14 cellular contexts compared by ENCODE assay signal in genomic region chr16:2834968-2835367, GRCh38. TPM values are rescaled to one million over a fixed set of nuclear protein-coding genes. Genes with fewer than 3 reads are reported as not detected.
"Had no signal": no experiment of that assay in that cellular context is flagged by ENCODE, and none has a peak within 500 bp of the region (broad histone marks: within the 10 kb centered on the region; RNA-seq: fewer than 3 reads in every experiment).

No MANE protein-coding gene starts in this region.

- FAIRE-seq: endometrium had no signal

- H3K36me3 Mint-ChIP-seq: activated naive CD4-positive, alpha-beta T cell treated with anti-CD3 and anti-CD28 coated beads, Interleukin-2, amount 10 ng/mL, durations not matched to agents 7 days and 5 days had no signal

- H3K9me3 ChIP-seq: adrenal gland, esophagus squamous epithelium, transverse colon had no signal

- H3K9me3 Mint-ChIP-seq: activated CD4-positive, alpha-beta T cell treated with anti-CD3 and anti-CD28 coated beads, Interleukin-2, amount 10 ng/mL, durations not matched to agents 7 days and 5 days; activated naive CD4-positive, alpha-beta T cell treated with anti-CD3 and anti-CD28 coated beads, Interleukin-2, amount 10 ng/mL, durations not matched to agents 7 days and 5 days; activated T-helper 2 cell treated with anti-CD3 and anti-CD28 coated beads, Interferon-gamma antibody, Interleukin-2, Interleukin-4, amounts not matched to agents 10 μg/mL and 5 μg/mL and 100 μg/mL, durations not matched to agents 14 hours and 24 hours and 36 hours had no signal

- DNase-seq: activated CD4-positive, alpha-beta T cell treated with anti-CD3 and anti-CD28 coated beads, Interleukin-2, amount 10 ng/mL, durations not matched to agents 7 days and 5 days; activated CD4-positive, CD25-positive, alpha-beta regulatory T cell; activated CD8-positive, alpha-beta memory T cell treated with anti-CD3 and anti-CD28 coated beads for 24 hours; activated naive CD4-positive, alpha-beta T cell treated with anti-CD3 and anti-CD28 coated beads, Interleukin-2, amount 10 ng/mL, durations not matched to agents 7 days and 5 days; adrenal gland; esophagus squamous epithelium had no signal

- H3K4me3 Mint-ChIP-seq: activated CD4-positive, alpha-beta T cell treated with anti-CD3 and anti-CD28 coated beads, Interleukin-2, amount 10 ng/mL, durations not matched to agents 7 days and 5 days; activated naive CD4-positive, alpha-beta T cell treated with anti-CD3 and anti-CD28 coated beads, Interleukin-2, amount 10 ng/mL, durations not matched to agents 7 days and 5 days had no signal

- H3K4me1 ChIP-seq: adrenal gland had no signal

- H3K27ac Mint-ChIP-seq: activated naive CD4-positive, alpha-beta T cell treated with anti-CD3 and anti-CD28 coated beads, Interleukin-2, amount 10 ng/mL, durations not matched to agents 7 days and 5 days; activated T-helper 2 cell treated with anti-CD3 and anti-CD28 coated beads, Interferon-gamma antibody, Interleukin-2, Interleukin-4, amounts not matched to agents 10 μg/mL and 5 μg/mL and 100 μg/mL, durations not matched to agents 14 hours and 24 hours and 36 hours had no signal

- H3K27ac ChIP-seq: adrenal gland, dorsolateral prefrontal cortex had no signal

- H3K36me3 ChIP-seq: adrenal gland, esophagus squamous epithelium, transverse colon had no signal

- H3K4me3 ChIP-seq: adrenal gland, dorsolateral prefrontal cortex, skin epidermis, transverse colon had no signal

RNA-seq across cellular contexts. Expression of gene ZG16B, which starts 4.9 kb away (rescaled TPM):
- total RNA-seq: lung microvascular endothelial cell had no signal
- polyA plus RNA-seq: neural cell had no signal

RNA-seq across cellular contexts. Expression of gene PRSS21, which starts 17.9 kb away (rescaled TPM):
- polyA plus RNA-seq: neural cell had no signal

RNA-seq across cellular contexts. Expression of gene PRSS22, which starts 23.0 kb away (rescaled TPM):
- total RNA-seq: activated CD4-positive, alpha-beta T cell treated with anti-CD3 and anti-CD28 coated beads, Interleukin-2, amount 10 ng/mL, durations not matched to agents 7 days and 5 days; activated T-helper 2 cell treated with anti-CD3 and anti-CD28 coated beads, Interferon-gamma antibody, Interleukin-2, Interleukin-4, amounts not matched to agents 10 μg/mL and 5 μg/mL and 100 μg/mL, durations not matched to agents 14 hours and 24 hours and 36 hours; lung microvascular endothelial cell; T-helper 2 cell treated with Interferon-gamma antibody and Interleukin-4, amounts not matched to agents 100 ng/mL and 5 ng/mL, for 36 hours had no signal
- polyA plus RNA-seq: neural cell had no signal

RNA-seq across cellular contexts. Expression of gene PRSS41, which starts 36.7 kb away (rescaled TPM):
- total RNA-seq: activated CD4-positive, alpha-beta T cell treated with anti-CD3 and anti-CD28 coated beads, Interleukin-2, amount 10 ng/mL, durations not matched to agents 7 days and 5 days; activated T-helper 2 cell treated with anti-CD3 and anti-CD28 coated beads, Interferon-gamma antibody, Interleukin-2, Interleukin-4, amounts not matched to agents 10 μg/mL and 5 μg/mL and 100 μg/mL, durations not matched to agents 14 hours and 24 hours and 36 hours; adrenal gland; dorsolateral prefrontal cortex; esophagus squamous epithelium; lung microvascular endothelial cell; T-helper 2 cell treated with Interferon-gamma antibody and Interleukin-4, amounts not matched to agents 100 ng/mL and 5 ng/mL, for 36 hours; transverse colon had no signal
- polyA plus RNA-seq: adrenal gland, neural cell had no signal

RNA-seq across cellular contexts. Expression of gene PRSS33, which starts 47.6 kb away (rescaled TPM):
- total RNA-seq: activated CD4-positive, alpha-beta T cell treated with anti-CD3 and anti-CD28 coated beads, Interleukin-2, amount 10 ng/mL, durations not matched to agents 7 days and 5 days; activated T-helper 2 cell treated with anti-CD3 and anti-CD28 coated beads, Interferon-gamma antibody, Interleukin-2, Interleukin-4, amounts not matched to agents 10 μg/mL and 5 μg/mL and 100 μg/mL, durations not matched to agents 14 hours and 24 hours and 36 hours; adrenal gland; esophagus squamous epithelium; lung microvascular endothelial cell; T-helper 2 cell treated with Interferon-gamma antibody and Interleukin-4, amounts not matched to agents 100 ng/mL and 5 ng/mL, for 36 hours; transverse colon had no signal
- polyA plus RNA-seq: adrenal gland, neural cell had no signal
